18 cellular contexts compared by ENCODE assay signal in genomic region chr16:12294471-12294870, GRCh38.
"Had no signal": no experiment of that assay in that cellular context is flagged by ENCODE, and none has a peak within 500 bp of the region (broad histone marks: within the 10 kb centered on the region; RNA-seq: fewer than 3 reads in every experiment).

No MANE protein-coding gene starts in this region.

- H3K27ac Mint-ChIP-seq: memory B cell, nephron had no signal

- H3K4me3 Mint-ChIP-seq: immature natural killer cell; memory B cell; nephron; stimulated activated naive CD8-positive, alpha-beta T cell treated with anti-CD3 and anti-CD28 coated beads, Interleukin-15, Interleukin-2, amounts not matched to agents 100 ng/mL and 50 ng/mL, for 24 hours had no signal

- ATAC-seq: gastroesophageal sphincter, left lung had no signal

- H3K4me3 ChIP-seq: esophagus squamous epithelium, gastroesophageal sphincter, left lung, lower lobe of right lung, tibial artery, upper lobe of left lung, uterus had no signal

- H3K36me3 ChIP-seq: left lung, lower lobe of right lung, upper lobe of left lung, uterus had no signal

- H3K9me3 Mint-ChIP-seq: immature natural killer cell, memory B cell, nephron had no signal

- H3K27me3 ChIP-seq: esophagus squamous epithelium, gastroesophageal sphincter, left lung, tibial artery, upper lobe of left lung, uterus had no signal

- H3K9me3 ChIP-seq: esophagus squamous epithelium, gastroesophageal sphincter, lower lobe of right lung, upper lobe of left lung, uterus had no signal

- H3K4me1 ChIP-seq: left lung, uterus had no signal

- DNase-seq: cortex of kidney; effector memory CD4-positive, alpha-beta T cell; esophagus squamous epithelium; foreskin fibroblast; immature natural killer cell; left lung; lower lobe of right lung; naive B cell; small intestine; stimulated activated CD4-positive, alpha-beta T cell treated with anti-CD3 and anti-CD28 coated beads, Interleukin-12 subunit alpha, Interleukin-12 subunit beta, amount 100 ng/mL, for 4 hours; tibial artery; upper lobe of left lung; uterus had no signal

- FAIRE-seq: keratinocyte, small intestine had no signal

- H3K27me3 Mint-ChIP-seq: memory B cell; naive B cell; stimulated activated naive CD8-positive, alpha-beta T cell treated with anti-CD3 and anti-CD28 coated beads, Interleukin-15, Interleukin-2, amounts not matched to agents 100 ng/mL and 50 ng/mL, for 24 hours had no signal

- H3K27ac ChIP-seq: gastroesophageal sphincter, left lung, lower lobe of right lung, tibial artery, upper lobe of left lung had no signal
